8 cellular contexts compared by ENCODE assay signal in the genomic region with DNA sequence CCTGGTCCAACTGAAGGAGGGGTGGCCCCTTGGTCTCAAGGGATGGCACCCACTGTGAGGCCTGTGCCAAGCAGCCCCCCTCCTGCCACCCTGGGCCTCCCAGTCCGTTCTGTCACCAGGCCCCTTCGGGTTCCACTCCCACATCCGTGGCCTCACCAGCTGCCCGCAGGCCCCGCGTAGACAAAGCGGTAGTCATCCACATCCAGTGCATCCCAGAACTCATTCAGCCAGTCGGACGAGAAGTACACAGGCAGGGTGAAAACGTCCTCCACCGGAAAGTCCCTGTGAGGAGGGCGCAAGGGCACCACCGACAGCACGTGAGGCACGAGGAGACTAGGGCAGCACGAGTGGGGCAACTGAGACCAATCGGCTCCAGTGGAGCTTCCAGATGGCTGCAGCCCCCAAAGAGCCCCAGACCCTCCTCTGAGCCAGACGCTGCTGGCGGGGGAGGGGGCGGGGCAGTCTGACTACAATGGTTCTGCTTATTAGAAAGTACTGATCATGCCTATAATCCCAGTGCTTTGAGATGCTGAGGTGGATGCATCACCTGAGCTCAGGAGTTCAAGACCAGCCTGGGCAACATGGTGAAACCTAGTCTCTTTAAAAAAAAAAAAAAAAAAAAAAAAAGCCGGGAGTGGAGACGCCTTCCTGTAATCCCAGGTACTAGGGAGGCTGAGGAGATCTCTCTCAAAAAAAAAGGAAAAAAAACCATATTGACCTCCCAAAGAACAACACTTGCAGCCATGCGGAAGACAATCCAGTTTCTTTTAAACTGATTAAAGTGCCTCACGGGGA. TPM values are rescaled to one million over a fixed set of nuclear protein-coding genes. Genes with fewer than 3 reads are reported as not detected.
DNase-seq lines count a peak whose midpoint lies in the region; ATAC-seq and TF ChIP-seq lines count a peak whose summit lies in the region.

No MANE protein-coding gene starts in this region.

- H4K20me1 ChIP-seq in BLaER1, result peaks cover 84% of the 10 kb centered on the region

- no peaks in the 10 kb centered on the region for H3K9me3 ChIP-seq in BLaER1
- H3K9me3 ChIP-seq in MG63, result no peaks in the 10 kb centered on the region
- no peaks in the 10 kb centered on the region for H3K9me3 ChIP-seq in effector memory CD4-positive, alpha-beta T cell (ENCODE audit: control insufficient read depth, low read length)

- H3K4me1 Mint-ChIP-seq in natural killer cell, result peaks cover 22 to 40% of the 10 kb centered on the region in 2 donors

- H3K36me3 Mint-ChIP-seq in natural killer cell, result no peaks in the 10 kb centered on the region

- H3K4me3 Mint-ChIP-seq in natural killer cell, result peak overlapping the region; percentile 83

- peak overlapping the region; percentile 93 for H3K27ac ChIP-seq in BLaER1
- H3K27ac ChIP-seq in effector memory CD4-positive, alpha-beta T cell (ENCODE audit: insufficient read depth, low read length, poor library complexity, severe bottlenecking), result peak overlapping the region; percentile 83

- DNase-seq in MG63, result no peak
- no peak for DNase-seq in effector memory CD4-positive, alpha-beta T cell
- no peak for DNase-seq in natural killer cell
- DNase-seq in activated gamma-delta T cell (lab: John Stamatoyannopoulos, UW), result no peak
- DNase-seq in NCI-H748 treated with DMSO at 0.1 percent for 48 hours (lab: John Stamatoyannopoulos, UW), result no peak
- DNase-seq in OCI-M1 (lab: John Stamatoyannopoulos, UW), result no peak
- no peak for DNase-seq in DMS 273 (lab: John Stamatoyannopoulos, UW; ENCODE audit: unreplicated experiment)

- H3K27me3 Mint-ChIP-seq in natural killer cell (ENCODE audit: low read depth in 2 of 2), result no peaks in the 10 kb centered on the region

- H3K27ac Mint-ChIP-seq in natural killer cell, result peak overlapping the region; percentile 53 to 92

- peak overlapping the region; percentile 96 for H3K4me3 ChIP-seq in BLaER1
- H3K4me3 ChIP-seq in MG63, result peak overlapping the region; percentile 94
- peak overlapping the region; percentile 97 for H3K4me3 ChIP-seq in effector memory CD4-positive, alpha-beta T cell (ENCODE audit: insufficient read depth, low read depth, low read length, poor library complexity, severe bottlenecking)

- no peaks in the 10 kb centered on the region for H3K27me3 ChIP-seq in BLaER1
- no peaks in the 10 kb centered on the region for H3K27me3 ChIP-seq in MG63
- no peaks in the 10 kb centered on the region for H3K27me3 ChIP-seq in effector memory CD4-positive, alpha-beta T cell (replicated peaks; ENCODE audit: control insufficient read depth, insufficient read depth, low read length, poor library complexity, severe bottlenecking)

- no peaks in the 10 kb centered on the region for H3K9me3 Mint-ChIP-seq in natural killer cell

- no peak for ATAC-seq in natural killer cell

- peaks cover 54% of the 10 kb centered on the region for H3K4me1 ChIP-seq in BLaER1
- H3K4me1 ChIP-seq in effector memory CD4-positive, alpha-beta T cell (ENCODE audit: control insufficient read depth, insufficient read depth, low read length, poor library complexity, severe bottlenecking), result peaks cover 26% of the 10 kb centered on the region

- H3K36me3 ChIP-seq in BLaER1, result peaks cover 39% of the 10 kb centered on the region
- peaks cover 35% of the 10 kb centered on the region for H3K36me3 ChIP-seq in MG63
- peaks cover 18% of the 10 kb centered on the region for H3K36me3 ChIP-seq in effector memory CD4-positive, alpha-beta T cell (ENCODE audit: control insufficient read depth, insufficient read depth, low read length)

- H3K4me2 ChIP-seq in BLaER1, result peak overlapping the region; percentile 95

- intact Hi-C loops in natural killer cell (cut with micrococcal nuclease), result no loop called here

- no peak for TF ChIP-seq CTCF in natural killer cell (IDR thresholded peaks at IDR 0.05)

- H3K9ac ChIP-seq in BLaER1, result peak overlapping the region; percentile 92

RNA-seq across cellular contexts. Expression of a gene that starts 1.2 kb away (rescaled TPM):
- total RNA-seq in MG63 (2014; rRNA removed; shearing (Covaris generic); ENCODE audit: low replicate concordance), result 40.2 and 63.4 TPM in 2 replicates
- total RNA-seq in natural killer cell, result 10 to 100 TPM in 2 of 3 donors, 1 to 10 TPM in 1; 8.8 to 12.4 (median 12.3) TPM

RNA-seq across cellular contexts. Expression of a gene that starts 1.3 kb away (rescaled TPM):
- total RNA-seq in MG63 (2014; rRNA removed; shearing (Covaris generic); ENCODE audit: low replicate concordance), result 55.5 and 59.8 TPM in 2 replicates
- total RNA-seq in natural killer cell, result 10 to 100 TPM; 19.0 to 24.2 (median 23.1) TPM
